8 cellular contexts compared by ENCODE assay signal in genomic region chr3:190811775-190812480, GRCh38. TPM values are rescaled to one million over a fixed set of nuclear protein-coding genes. Genes with fewer than 3 reads are reported as not detected.
A peak's percentile ranks its signal among the peaks of the same experiment; 100 is the strongest.
DNase-seq lines count a peak whose midpoint lies in the region; ATAC-seq and TF ChIP-seq lines count a peak whose summit lies in the region.

No MANE protein-coding gene starts in this region.

- no peaks in the 10 kb centered on the region for H3K36me3 ChIP-seq in cardiac muscle cell

- intact Hi-C loops in Right ventricle myocardium inferior (cut with DNase I): loop anchor here (1.0 to 2.0 kb wide), 3 partner anchors 51 to 239 kb away; partner anchors contain the start of gene GMNC

- no peaks in the 10 kb centered on the region for H3K27me3 ChIP-seq in cardiac muscle cell

- H3K4me3 ChIP-seq in cardiac muscle cell (no peak overlapping the region), WI38 (ENCODE audit: low read depth, low read length) (peak overlapping the region; percentile 51)

- peak; percentile 75 to 79 for DNase-seq in cardiac muscle cell (ENCODE audit: low read depth in 1 of 2, low spot score in 1 of 2)
- DNase-seq in Right ventricle myocardium inferior (ENCODE audit: missing footprints): no peak
- DNase-seq in NCI-H1694 (lab: John Stamatoyannopoulos, UW): peak; percentile 6
- DNase-seq in hippocampal formation (lab: John Stamatoyannopoulos, UW): peak; percentile 22 to 24
- DNase-seq in superior temporal gyrus (ENCODE audit: extremely low spot score): peak; percentile 81
- DNase-seq in NK-92 treated with Interleukin-12 subunit alpha and Interleukin-12 subunit beta, amount 100 ng/mL, for 24 hours (lab: John Stamatoyannopoulos, UW): no peak

- H3K4me1 ChIP-seq in cardiac muscle cell (ENCODE audit: low read depth): peaks cover 5% of the 10 kb centered on the region

- peak; percentile 68 for TF ChIP-seq CTCF in cardiac muscle cell (IDR thresholded peaks at IDR 0.05; ENCODE audit: low read depth, low read length)
- TF ChIP-seq CTCF in WI38 (IDR thresholded peaks at IDR 0.05; ENCODE audit: low read depth, low read length): peak; percentile 51

- ATAC-seq in Right ventricle myocardium inferior: no peak
- peak; percentile 63 for ATAC-seq in HG02610 (IDR thresholded peaks at IDR 0.05; ENCODE audit: unreplicated experiment)

- no peaks in the 10 kb centered on the region for H3K9me3 ChIP-seq in cardiac muscle cell (ENCODE audit: low read depth)

- H3K27ac ChIP-seq in cardiac muscle cell: no peak overlapping the region

RNA-seq across cellular contexts. Expression of gene GMNC, which starts 50.6 kb away (rescaled TPM):
- total RNA-seq in cardiac muscle cell (not detected in 2 replicates), Right ventricle myocardium inferior (4.4 TPM)
- not detected in 2 replicates for polyA plus RNA-seq in cardiac muscle cell

Comparison
In these comparisons a context has a peak if more than half of its experiments do, and no peak if none do; other contexts are left out.
1. DNase-seq: peak in cardiac muscle cell (2 of 2), NCI-H1694 (single experiment), hippocampal formation (2 of 2) and superior temporal gyrus (single experiment); none in Right ventricle myocardium inferior (single experiment) and NK-92 treated with Interleukin-12 subunit alpha and Interleukin-12 subunit beta, amount 100 ng/mL, for 24 hours (single experiment).